Comparison of ENCODE assay signal across 8 cellular contexts in genomic region chr3:33660035-33660434, GRCh38. TPM values are rescaled to one million over a fixed set of nuclear protein-coding genes. Genes with fewer than 3 reads are reported as not detected.
A peak's percentile ranks its signal among the peaks of the same experiment; 100 is the strongest.
DNase-seq lines count a peak whose midpoint lies in the region; ATAC-seq and TF ChIP-seq lines count a peak whose summit lies in the region.

No MANE protein-coding gene starts in this region.

- POLR2A ChIA-PET in CD4-positive, alpha-beta T cell (lab: Charles Lee): interaction anchor here (1.4 kb wide), 1 partner anchor 219 kb away, joined by 4 read pairs; no protein-coding TSS in a partner anchor
- POLR2A ChIA-PET in SK-N-SH (lab: Yijun Ruan, JAX): interaction anchor here (0.6 to 2.1 kb wide), 5 partner anchors 14 to 259 kb away, joined by 3 to 47 read pairs (median 3); no protein-coding TSS in a partner anchor

- peak overlapping the region; percentile 28; the same call in 1 of the 2 replicates for H3K9ac ChIP-seq in SK-N-SH

- H3K9me3 ChIP-seq in CD4-positive, alpha-beta T cell (ENCODE audit: control insufficient read depth, low read length): no peaks in the 10 kb centered on the region
- H3K9me3 ChIP-seq in SK-N-SH (no peaks in the 10 kb centered on the region), psoas muscle (no peaks in the 10 kb centered on the region)

- H3K36me3 ChIP-seq in SK-N-SH (replicated peaks in 1 of 2; ENCODE audit: control insufficient read depth in 1 of 2, insufficient read depth in 2 of 2, low read length in 1 of 2) (peaks cover 0 to 2% of the 10 kb centered on the region in 2 experiments), psoas muscle (ENCODE audit: insufficient read depth in 1 of 2, low read depth in 1 of 2) (no peaks in the 10 kb centered on the region)

- H3K27ac ChIP-seq in CD4-positive, alpha-beta T cell (ENCODE audit: low read depth, low read length): no peak overlapping the region
- peak overlapping the region; percentile 70 to 99 for H3K27ac ChIP-seq in SK-N-SH (ENCODE audit: low read depth in 2 of 2, low read length in 1 of 2)
- peak overlapping the region; percentile 88 for H3K27ac ChIP-seq in psoas muscle

- H3K4me3 ChIP-seq in SK-N-SH (ENCODE audit: low read depth in 2 of 2, low read length in 1 of 2) (peak overlapping the region in 1 of 2 experiments; percentile 51; a peak in 3 of 4 replicates), psoas muscle (peak overlapping the region; percentile 71)

- no peak for TF ChIP-seq RAD21 in SK-N-SH (IDR thresholded peaks at IDR 0.05; ENCODE audit: low read length)

- TF ChIP-seq EP300 in SK-N-SH (IDR thresholded peaks at IDR 0.05; ENCODE audit: borderline replicate concordance in 1 of 2, low read depth in 1 of 2, low read length in 1 of 2): no peak

- peaks cover 47% of the 10 kb centered on the region for H3K4me1 Mint-ChIP-seq in CD4-positive, alpha-beta T cell (ENCODE audit: low read depth)
- peaks cover 29% of the 10 kb centered on the region for H3K4me1 Mint-ChIP-seq in glutamatergic neuron (ENCODE audit: low read depth, unreplicated experiment)
- H3K4me1 Mint-ChIP-seq in activated T-cell treated with anti-CD3 and anti-CD28 coated beads, Interleukin-2, amount 50 U/mL, for 24 hours (ENCODE audit: low read depth): peaks cover 35% of the 10 kb centered on the region

- H3K4me1 ChIP-seq in SK-N-SH (ENCODE audit: control insufficient read depth in 1 of 2, insufficient read depth in 2 of 2, low read depth in 1 of 2, low read length in 1 of 2) (peaks cover 16 to 26% of the 10 kb centered on the region in 2 experiments; a peak in 3 of 4 replicates), psoas muscle (peaks cover 33% of the 10 kb centered on the region)

- H3K27me3 Mint-ChIP-seq in CD4-positive, alpha-beta T cell: no peaks in the 10 kb centered on the region
- H3K27me3 Mint-ChIP-seq in glutamatergic neuron (ENCODE audit: unreplicated experiment): no peaks in the 10 kb centered on the region
- H3K27me3 Mint-ChIP-seq in activated T-cell treated with anti-CD3 and anti-CD28 coated beads, Interleukin-2, amount 50 U/mL, for 24 hours: no peaks in the 10 kb centered on the region

- peak overlapping the region; percentile 78 for H3K4me2 ChIP-seq in SK-N-SH

- intact Hi-C loops in CD4-positive, alpha-beta T cell (cut with DNase I, micrococcal nuclease): no loop called here
- intact Hi-C loops in psoas muscle (cut with DNase I): no loop called here

- peaks cover 3% of the 10 kb centered on the region for H3K36me3 Mint-ChIP-seq in CD4-positive, alpha-beta T cell (ENCODE audit: low read depth)
- no peaks in the 10 kb centered on the region for H3K36me3 Mint-ChIP-seq in glutamatergic neuron (ENCODE audit: unreplicated experiment)
- peaks cover 16% of the 10 kb centered on the region for H3K36me3 Mint-ChIP-seq in activated T-cell treated with anti-CD3 and anti-CD28 coated beads, Interleukin-2, amount 50 U/mL, for 24 hours (ENCODE audit: low read depth)

- TF ChIP-seq CTCF in CD4-positive, alpha-beta T cell (IDR thresholded peaks at IDR 0.05): no peak
- TF ChIP-seq CTCF in SK-N-SH (IDR thresholded peaks at IDR 0.05): no peak
- TF ChIP-seq CTCF in glutamatergic neuron (IDR thresholded peaks at IDR 0.05; ENCODE audit: partially characterized antibody, unreplicated experiment): no peak
- no peak for TF ChIP-seq CTCF in psoas muscle (IDR thresholded peaks at IDR 0.05)

- H3F3A ChIP-seq in SK-N-SH (replicated peaks; ENCODE audit: insufficient read depth): peaks cover 35% of the 10 kb centered on the region

- H4K20me1 ChIP-seq in SK-N-SH (ENCODE audit: insufficient read depth): no peaks in the 10 kb centered on the region

- no peak for ATAC-seq in CD4-positive, alpha-beta T cell (ENCODE audit: poor library complexity)
- ATAC-seq in psoas muscle (no peak), GM21381 (IDR thresholded peaks at IDR 0.05; ENCODE audit: unreplicated experiment) (no peak), HG02610 (IDR thresholded peaks at IDR 0.05; ENCODE audit: unreplicated experiment) (no peak)

- CTCF ChIA-PET in CD4-positive, alpha-beta T cell (lab: Charles Lee): no interaction called here
- CTCF ChIA-PET in SK-N-SH (lab: Yijun Ruan, JAX): interaction anchor here (0.5 to 3.1 kb wide), 5 partner anchors 17 to 915 kb away, joined by 3 to 9 read pairs (median 4); no protein-coding TSS in a partner anchor

- peaks cover 40% of the 10 kb centered on the region for H3K79me2 ChIP-seq in SK-N-SH (ENCODE audit: insufficient read depth)

- 54% methylated on average over 5 of the region's 5 CpGs for WGBS in SK-N-SH (ENCODE audit: low lambda C conversion rate)
- WGBS in psoas muscle, 3 donors: 27 to 42% (median 28%) methylated on average over 5 of the region's 5 CpGs

- H3K27ac Mint-ChIP-seq in CD4-positive, alpha-beta T cell: peak overlapping the region; percentile 82
- peak overlapping the region; percentile 98 for H3K27ac Mint-ChIP-seq in glutamatergic neuron (ENCODE audit: unreplicated experiment)
- no peak overlapping the region for H3K27ac Mint-ChIP-seq in activated T-cell treated with anti-CD3 and anti-CD28 coated beads, Interleukin-2, amount 50 U/mL, for 24 hours

- DNase-seq in CD4-positive, alpha-beta T cell: no peak
- DNase-seq in SK-N-SH (no peak), glutamatergic neuron (no peak), psoas muscle (no peak), HK-2 (ENCODE audit: unreplicated experiment) (no peak)
- DNase-seq in activated T-cell treated with anti-CD3 and anti-CD28 coated beads, Interleukin-2, amount 50 U/mL, for 24 hours: no peak

- peak overlapping the region; percentile 78 for H3K4me3 Mint-ChIP-seq in CD4-positive, alpha-beta T cell
- H3K4me3 Mint-ChIP-seq in glutamatergic neuron (ENCODE audit: unreplicated experiment): peak overlapping the region; percentile 98
- no peak overlapping the region for H3K4me3 Mint-ChIP-seq in activated T-cell treated with anti-CD3 and anti-CD28 coated beads, Interleukin-2, amount 50 U/mL, for 24 hours

- no peaks in the 10 kb centered on the region for H3K9me2 ChIP-seq in SK-N-SH

- no peaks in the 10 kb centered on the region for H3K27me3 ChIP-seq in CD4-positive, alpha-beta T cell (ENCODE audit: control insufficient read depth, insufficient read depth, low read length)
- no peaks in the 10 kb centered on the region for H3K27me3 ChIP-seq in SK-N-SH (ENCODE audit: insufficient read depth)
- no peaks in the 10 kb centered on the region for H3K27me3 ChIP-seq in psoas muscle (ENCODE audit: insufficient read depth in 3 of 3, low read length in 2 of 3)

- no peaks in the 10 kb centered on the region for H3K9me3 Mint-ChIP-seq in CD4-positive, alpha-beta T cell
- peaks cover 11% of the 10 kb centered on the region for H3K9me3 Mint-ChIP-seq in glutamatergic neuron (ENCODE audit: unreplicated experiment)
- H3K9me3 Mint-ChIP-seq in activated T-cell treated with anti-CD3 and anti-CD28 coated beads, Interleukin-2, amount 50 U/mL, for 24 hours: no peaks in the 10 kb centered on the region

- no peak overlapping the region; the same call in 1 of the 2 replicates for H2AFZ ChIP-seq in SK-N-SH (ENCODE audit: low read depth)

TF ChIP-seq in SK-N-SH, 30 proteins besides CTCF, POLR2A, EP300 and RAD21:
- TF ChIP-seq TAF1 (IDR thresholded peaks at IDR 0.05; ENCODE audit: borderline replicate concordance, low read depth, low read length) (no peak), ELF1 (IDR thresholded peaks at IDR 0.05) (no peak), FOSL2 (IDR thresholded peaks at IDR 0.05; ENCODE audit: borderline replicate concordance, low read depth) (no peak), YY1 (IDR thresholded peaks at IDR 0.05; ENCODE audit: low read depth) (no peak), POLR2AphosphoS5 (IDR thresholded peaks at IDR 0.05; ENCODE audit: low read depth, low read length) (no peak), ZBTB33 (IDR thresholded peaks at IDR 0.05; ENCODE audit: borderline replicate concordance, low read depth) (no peak), RXRA (IDR thresholded peaks at IDR 0.05; ENCODE audit: borderline replicate concordance, low read depth) (no peak)
- TF ChIP-seq, protein P1, sequence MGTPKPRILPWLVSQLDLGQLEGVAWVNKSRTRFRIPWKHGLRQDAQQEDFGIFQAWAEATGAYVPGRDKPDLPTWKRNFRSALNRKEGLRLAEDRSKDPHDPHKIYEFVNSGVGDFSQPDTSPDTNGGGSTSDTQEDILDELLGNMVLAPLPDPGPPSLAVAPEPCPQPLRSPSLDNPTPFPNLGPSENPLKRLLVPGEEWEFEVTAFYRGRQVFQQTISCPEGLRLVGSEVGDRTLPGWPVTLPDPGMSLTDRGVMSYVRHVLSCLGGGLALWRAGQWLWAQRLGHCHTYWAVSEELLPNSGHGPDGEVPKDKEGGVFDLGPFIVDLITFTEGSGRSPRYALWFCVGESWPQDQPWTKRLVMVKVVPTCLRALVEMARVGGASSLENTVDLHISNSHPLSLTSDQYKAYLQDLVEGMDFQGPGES (IDR thresholded peaks at IDR 0.05; ENCODE audit: low read depth, low read length): no peak

RNA-seq across cellular contexts. Expression of gene CLASP2, which starts 58.0 kb away (rescaled TPM):
- 10 to 100 TPM; 63.4 to 73.1 TPM for total RNA-seq in CD4-positive, alpha-beta T cell
- polyA plus RNA-seq in SK-N-SH (2012; rRNA removed) (13.2 and 18.8 TPM in 2 replicates), psoas muscle (10 to 100 TPM in 1 of 3 donors, 1 to 10 TPM in 2; 7.3 to 32.4 (median 9.3) TPM)
- 15.5 and 15.6 TPM in 2 replicates for polyA plus RNA-seq in SK-N-SH (2012; cell fraction: cytosol; rRNA removed)
- 20.7 and 41.8 TPM in 2 replicates for polyA plus RNA-seq in SK-N-SH (2012; cell fraction: nucleus; rRNA removed)
- total RNA-seq in glutamatergic neuron (ENCODE audit: unreplicated experiment) (384 TPM), psoas muscle (10 to 100 TPM; 37.7 to 71.9 (median 62.5) TPM)
